ENCODE assay signal across 8 cellular contexts in the genomic region with DNA sequence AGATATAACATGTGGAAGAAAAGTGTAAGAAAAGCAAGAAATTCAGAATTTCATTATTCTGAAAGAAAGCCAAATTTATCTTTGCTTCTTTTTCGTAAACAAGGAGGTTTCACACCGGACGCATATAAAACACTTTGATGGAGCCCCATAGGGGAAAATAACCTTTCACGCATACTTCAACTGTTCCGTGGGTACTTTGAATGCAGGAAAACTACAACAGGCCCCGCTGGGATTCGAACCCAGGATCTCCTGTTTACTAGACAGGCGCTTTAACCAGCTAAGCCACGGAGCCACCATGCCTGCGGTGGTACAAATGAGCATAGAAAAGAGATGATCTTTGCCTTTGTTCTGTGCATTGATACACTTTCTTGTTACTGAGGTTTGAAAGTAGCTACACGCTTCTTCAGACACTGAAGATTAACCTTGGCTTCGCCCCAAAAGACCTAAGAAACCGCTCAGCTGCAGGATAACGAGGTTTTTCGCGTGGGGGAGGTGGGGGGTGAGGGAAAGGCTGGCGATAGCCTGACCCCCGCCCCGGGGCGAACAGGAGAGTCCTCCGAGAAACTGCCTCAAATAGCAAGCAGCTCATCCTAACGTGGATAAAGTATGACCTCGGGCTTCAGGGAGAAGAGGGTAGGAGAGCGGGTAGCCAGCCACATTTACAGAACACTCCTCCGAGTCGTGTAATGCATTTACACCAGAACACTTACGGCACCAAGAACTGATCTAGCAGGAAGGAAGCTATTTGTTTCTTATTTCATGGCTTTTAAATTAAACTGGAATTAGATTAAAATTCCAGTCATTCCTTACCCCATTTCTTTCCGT. TPM values are rescaled to one million over a fixed set of nuclear protein-coding genes. Genes with fewer than 3 reads are reported as not detected.
DNase-seq lines count a peak whose midpoint lies in the region; ATAC-seq and TF ChIP-seq lines count a peak whose summit lies in the region.

No MANE protein-coding gene starts in this region.

- ATAC-seq in GM21528 (IDR thresholded peaks at IDR 0.05; ENCODE audit: low FRiP score, unreplicated experiment) (peak; percentile 30), heart left ventricle (peak; percentile 40 to 80 (median 64))

- TF ChIP-seq POLR2A in adrenal gland (IDR thresholded peaks at IDR 0.05) = no peak
- TF ChIP-seq POLR2A in heart left ventricle (IDR thresholded peaks at IDR 0.05) = no peak
- TF ChIP-seq POLR2A in transverse colon (IDR thresholded peaks at IDR 0.05) = no peak

- H3K27me3 ChIP-seq in adrenal gland (no peaks in the 10 kb centered on the region), heart left ventricle (no peaks in the 10 kb centered on the region), transverse colon (no peaks in the 10 kb centered on the region)

- no peak for TF ChIP-seq CTCF in AG10803 (conservative IDR thresholded peaks at IDR 0.05; ENCODE audit: low read length)
- no peak for TF ChIP-seq CTCF in adrenal gland (IDR thresholded peaks at IDR 0.05)
- no peak for TF ChIP-seq CTCF in heart left ventricle (IDR thresholded peaks at IDR 0.05)
- TF ChIP-seq CTCF in transverse colon (IDR thresholded peaks at IDR 0.05) = no peak

- in situ Hi-C loops in transverse colon (cut with MboI; ENCODE audit: low pct_ligation_motif_present in 1 of 4, low pct_unique_long_range_greater_than_20kb in 1 of 4, low sequenced_read_pairs in 3 of 4) = no loop called here

- DNase-seq in AG10803 (ENCODE audit: low read depth) (peak; percentile 87), NCI-H1436 treated with DMSO at 0.1 percent for 48 hours (lab: John Stamatoyannopoulos, UW) (peak; percentile 66), SW480 (ENCODE audit: low spot score) (peak; percentile 74), adrenal gland (peak; percentile 82 to 99 (median 94)), heart left ventricle (peak; percentile 81 to 89 (median 87)), posterior cingulate gyrus (peak; percentile 85 to 97 (median 88)), transverse colon (peak; percentile 92)

- intact Hi-C loops in adrenal gland (cut with DNase I) = no loop called here
- intact Hi-C loops in heart left ventricle (cut with DNase I) = loop anchor here in 5 of 10 donors (2.0 to 10.0 kb wide), 5 partner anchors 34 to 508 kb away; a partner anchor contains a TSS
- intact Hi-C loops in posterior cingulate gyrus (cut with DNase I) = loop anchor here (10.0 kb wide), 1 partner anchor 62 kb away; a partner anchor contains a TSS
- intact Hi-C loops in transverse colon (cut with DNase I; ENCODE audit: low total_unique reads) = no loop called here

- H3K27ac ChIP-seq in adrenal gland = peak overlapping the region in 4 of 5 donors; percentile 14 to 81 (median 70)
- peak overlapping the region in 11 of 12 donors; percentile 58 to 88 (median 78) for H3K27ac ChIP-seq in heart left ventricle
- peak overlapping the region; percentile 85 to 90 (median 86) for H3K27ac ChIP-seq in transverse colon

- H3K4me3 ChIP-seq in AG10803 (ENCODE audit: low read length) (peak overlapping the region; percentile 68), adrenal gland (peak overlapping the region in 3 of 4 donors; percentile 49 to 67 (median 60)), heart left ventricle (peak overlapping the region; percentile 52 to 79 (median 68)), transverse colon (peak overlapping the region; percentile 47 to 71 (median 50))

- TF ChIP-seq EP300 in transverse colon (IDR thresholded peaks at IDR 0.05; ENCODE audit: low read depth) = no peak

- no peaks in the 10 kb centered on the region for H3K9me3 ChIP-seq in adrenal gland (replicated peaks in 1 of 3)
- H3K9me3 ChIP-seq in heart left ventricle = no peaks in the 10 kb centered on the region
- H3K9me3 ChIP-seq in transverse colon = no peaks in the 10 kb centered on the region

- H3K36me3 ChIP-seq in adrenal gland (replicated peaks in 1 of 2) (no peaks in the 10 kb centered on the region), heart left ventricle (no peaks in the 10 kb centered on the region), transverse colon (no peaks in the 10 kb centered on the region)

- WGBS in adrenal gland, 4 donors = 0 to 1% (median 0%) methylated on average over 28 of the region's 28 CpGs
- 1 to 2% (median 2%) methylated on average over 28 of the region's 28 CpGs for WGBS in heart left ventricle, 4 donors
- 0 to 2% methylated on average over 7 to 28 of the region's 28 CpGs for WGBS in transverse colon (ENCODE audit: low coverage in 1 of 2), 2 donors

- peaks cover 0 to 14% of the 10 kb centered on the region in 2 donors for H3K4me1 ChIP-seq in adrenal gland (replicated peaks in 1 of 2)
- peaks cover 0 to 37% (median 15%) of the 10 kb centered on the region in 12 donors for H3K4me1 ChIP-seq in heart left ventricle
- peaks cover 9 to 32% (median 14%) of the 10 kb centered on the region in 4 donors for H3K4me1 ChIP-seq in transverse colon

RNA-seq across cellular contexts. Expression of a gene that starts 5.3 kb away (rescaled TPM):
- total RNA-seq in adrenal gland = 10 to 100 TPM; 29.6 to 55.7 (median 46.2) TPM
- polyA plus RNA-seq in adrenal gland = 10 to 100 TPM; 13.9 to 49.1 (median 21.6) TPM
- 10 to 100 TPM; 22.4 to 34.7 (median 32.1) TPM for total RNA-seq in heart left ventricle
- 10 to 100 TPM in 1 of 2 donors, 1 to 10 TPM in 1; 5.8 to 52.8 TPM for polyA plus RNA-seq in heart left ventricle
- 10 to 100 TPM; 20.3 to 69.6 (median 62.8) TPM for total RNA-seq in transverse colon

RNA-seq across cellular contexts. Expression of a gene that starts 32.8 kb away (rescaled TPM):
- total RNA-seq in adrenal gland (not detected), heart left ventricle (not detected), transverse colon (under 1 TPM in 1 of 4 donors, not detected in 3; 0.32 TPM)
- polyA plus RNA-seq in adrenal gland (not detected), heart left ventricle (not detected)

Comparison
In these comparisons a context has a peak if more than half of its experiments do, and no peak if none do; other contexts are left out.
1. Peak in every context shown above with its lines: DNase-seq, ATAC-seq, H3K4me3 ChIP-seq and H3K27ac ChIP-seq.